ENCODE assay signal across 14 cellular contexts in the genomic region with DNA sequence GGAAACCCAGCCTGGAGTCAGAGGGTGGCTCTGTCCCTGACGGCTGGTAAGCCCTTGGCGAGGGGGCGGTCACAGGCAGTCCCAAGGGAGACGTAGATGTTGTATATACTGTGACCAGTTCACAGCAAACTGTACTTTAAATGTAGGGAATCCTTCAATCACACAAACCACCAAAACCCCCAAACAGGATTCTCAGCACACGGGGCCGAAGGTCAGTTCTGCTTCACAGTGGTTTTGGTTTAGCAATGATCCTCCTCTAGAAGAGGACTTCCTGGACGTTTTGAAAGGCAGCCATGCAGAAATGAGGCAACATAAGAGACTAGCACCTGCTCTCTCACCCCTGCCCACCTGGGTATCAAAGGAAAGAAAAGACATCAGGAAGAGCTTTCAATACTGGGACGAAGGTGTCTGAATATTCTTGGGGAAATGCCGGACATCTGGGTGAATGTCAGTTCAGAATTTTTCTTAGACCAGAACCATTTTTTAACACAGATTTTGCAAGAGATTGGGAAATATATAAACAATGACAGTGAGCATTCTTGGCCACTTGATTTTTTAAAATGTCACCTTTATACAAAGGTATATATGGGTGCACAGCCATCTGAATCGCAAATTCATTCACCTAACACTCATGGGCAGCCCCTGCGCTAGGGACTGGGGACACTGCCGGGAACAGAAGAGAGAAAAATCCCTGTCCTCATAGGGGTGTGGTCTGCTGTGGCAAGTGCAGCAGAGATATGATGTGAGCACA.
DNase-seq lines count a peak whose midpoint lies in the region; ATAC-seq and TF ChIP-seq lines count a peak whose summit lies in the region.
"Had no signal": no experiment of that assay in that cellular context is flagged by ENCODE, and none has a peak within 500 bp of the region (broad histone marks: within the 10 kb centered on the region; RNA-seq: fewer than 3 reads in every experiment).

No MANE protein-coding gene starts in this region.

- POLR2A ChIA-PET in SK-N-SH (lab: Yijun Ruan, JAX), result no interaction called here

- H3K27ac ChIP-seq in BLaER1 (no peak overlapping the region), brain microvascular endothelial cell (no peak overlapping the region), SK-N-SH (ENCODE audit: low read depth in 2 of 2, low read length in 1 of 2) (no peak overlapping the region), Karpas-422 (ENCODE audit: low read length) (no peak overlapping the region)

- H3K9me2 ChIP-seq in SK-N-SH (no peaks in the 10 kb centered on the region), Karpas-422 (replicated peaks; ENCODE audit: insufficient read depth, low read length) (no peaks in the 10 kb centered on the region)

- peaks cover 3% of the 10 kb centered on the region for H3F3A ChIP-seq in SK-N-SH (replicated peaks; ENCODE audit: insufficient read depth)

- DNase-seq in NCI-H345 treated with DMSO at 0.1 percent for 48 hours (lab: John Stamatoyannopoulos, UW; ENCODE audit: unreplicated experiment) (peak; percentile 3), left lobe of liver (ENCODE audit: low spot score) (peak; percentile 69), NCI-H2196 (lab: John Stamatoyannopoulos, UW; ENCODE audit: unreplicated experiment) (no peak), brain microvascular endothelial cell (no peak), SK-N-SH (no peak), Karpas-422 (no peak)
- DNase-seq: activated naive CD4-positive, alpha-beta T cell treated with anti-CD3 and anti-CD28 coated beads for 36 hours; effector CD8-positive, alpha-beta T cell; HFFc6; mesendoderm; NCI-H2081 treated with DMSO at 0.1 percent for 48 hours had no signal

- TF ChIP-seq EP300 in SK-N-SH (IDR thresholded peaks at IDR 0.05; ENCODE audit: borderline replicate concordance in 1 of 2, low read depth in 1 of 2, low read length in 1 of 2), result no peak

- H3K27me3 ChIP-seq in BLaER1 (no peaks in the 10 kb centered on the region), brain microvascular endothelial cell (replicated peaks) (no peaks in the 10 kb centered on the region), SK-N-SH (ENCODE audit: insufficient read depth) (no peaks in the 10 kb centered on the region), Karpas-422 (ENCODE audit: low read length) (no peaks in the 10 kb centered on the region)

- in situ Hi-C loops in brain microvascular endothelial cell (cut with HindIII; ENCODE audit: low pct_ligation_motif_present, low sequenced_read_pairs), result no loop called here

- H3K4me2 ChIP-seq in BLaER1 (peak overlapping the region; percentile 64), SK-N-SH (no peak overlapping the region), Karpas-422 (ENCODE audit: low read depth, low read length, poor library complexity, severe bottlenecking) (no peak overlapping the region)

- H3K4me3 ChIP-seq in BLaER1 (no peak overlapping the region), brain microvascular endothelial cell (ENCODE audit: low read depth, low read length) (no peak overlapping the region), SK-N-SH (ENCODE audit: low read depth in 2 of 2, low read length in 1 of 2) (no peak overlapping the region; a peak in 1 of 4 replicates), Karpas-422 (ENCODE audit: low read length) (no peak overlapping the region)

- H4K20me1 ChIP-seq in BLaER1 (no peaks in the 10 kb centered on the region), SK-N-SH (ENCODE audit: insufficient read depth) (no peaks in the 10 kb centered on the region), Karpas-422 (ENCODE audit: insufficient read depth, low read depth, low read length) (no peaks in the 10 kb centered on the region)

- H3K36me3 ChIP-seq in BLaER1, result no peaks in the 10 kb centered on the region
- H3K36me3 ChIP-seq in brain microvascular endothelial cell (replicated peaks), result peaks cover 3% of the 10 kb centered on the region
- no peaks in the 10 kb centered on the region for H3K36me3 ChIP-seq in SK-N-SH (replicated peaks in 1 of 2; ENCODE audit: control insufficient read depth in 1 of 2, insufficient read depth in 2 of 2, low read length in 1 of 2)
- H3K36me3 ChIP-seq in Karpas-422 (ENCODE audit: insufficient read depth, low read length), result no peaks in the 10 kb centered on the region

- H3K79me2 ChIP-seq in SK-N-SH (ENCODE audit: insufficient read depth) (no peaks in the 10 kb centered on the region), Karpas-422 (ENCODE audit: low read length) (no peaks in the 10 kb centered on the region)

- ATAC-seq in GM19025 (IDR thresholded peaks at IDR 0.05; ENCODE audit: low read depth, unreplicated experiment), result peak; percentile 66
- peak; percentile 87 for ATAC-seq in left lobe of liver
- ATAC-seq: stimulated activated effector memory CD8-positive, alpha-beta T cell treated with anti-CD3 and anti-CD28 coated beads, Interleukin-12 subunit alpha, Interleukin-12 subunit beta, amount 100 ng/mL, for 72 hours had no signal

- WGBS in SK-N-SH (ENCODE audit: low lambda C conversion rate), result 82% methylated on average over 12 of the region's 12 CpGs

- H3K9me3 ChIP-seq in BLaER1 (peaks cover 16% of the 10 kb centered on the region; the same call in 1 of the 2 replicates), SK-N-SH (no peaks in the 10 kb centered on the region), Karpas-422 (ENCODE audit: low read length) (no peaks in the 10 kb centered on the region)

- TF ChIP-seq CTCF in brain microvascular endothelial cell (IDR thresholded peaks at IDR 0.05; ENCODE audit: low read depth, low read length, missing control alignments) (no peak), SK-N-SH (IDR thresholded peaks at IDR 0.05) (no peak)

- H2AFZ ChIP-seq in SK-N-SH (ENCODE audit: low read depth) (no peak overlapping the region), Karpas-422 (ENCODE audit: low read length) (no peak overlapping the region)

- CTCF ChIA-PET in SK-N-SH (lab: Yijun Ruan, JAX), result interaction anchor here (0.8 kb wide), 1 partner anchor 140 kb away, joined by 3 read pairs; no protein-coding TSS in a partner anchor

- no peak overlapping the region for H3K9ac ChIP-seq in BLaER1
- no peak overlapping the region for H3K9ac ChIP-seq in SK-N-SH
- no peak overlapping the region for H3K9ac ChIP-seq in Karpas-422 (ENCODE audit: low read length)

- peaks cover 50% of the 10 kb centered on the region for H3K4me1 ChIP-seq in BLaER1
- no peaks in the 10 kb centered on the region for H3K4me1 ChIP-seq in SK-N-SH (ENCODE audit: control insufficient read depth in 1 of 2, insufficient read depth in 2 of 2, low read depth in 1 of 2, low read length in 1 of 2)
- no peaks in the 10 kb centered on the region for H3K4me1 ChIP-seq in Karpas-422 (ENCODE audit: low read length)

- TF ChIP-seq RAD21 in SK-N-SH (IDR thresholded peaks at IDR 0.05; ENCODE audit: low read length), result no peak

TF ChIP-seq in SK-N-SH, 30 proteins besides CTCF, POLR2A, EP300 and RAD21:
- TF ChIP-seq, protein P1, sequence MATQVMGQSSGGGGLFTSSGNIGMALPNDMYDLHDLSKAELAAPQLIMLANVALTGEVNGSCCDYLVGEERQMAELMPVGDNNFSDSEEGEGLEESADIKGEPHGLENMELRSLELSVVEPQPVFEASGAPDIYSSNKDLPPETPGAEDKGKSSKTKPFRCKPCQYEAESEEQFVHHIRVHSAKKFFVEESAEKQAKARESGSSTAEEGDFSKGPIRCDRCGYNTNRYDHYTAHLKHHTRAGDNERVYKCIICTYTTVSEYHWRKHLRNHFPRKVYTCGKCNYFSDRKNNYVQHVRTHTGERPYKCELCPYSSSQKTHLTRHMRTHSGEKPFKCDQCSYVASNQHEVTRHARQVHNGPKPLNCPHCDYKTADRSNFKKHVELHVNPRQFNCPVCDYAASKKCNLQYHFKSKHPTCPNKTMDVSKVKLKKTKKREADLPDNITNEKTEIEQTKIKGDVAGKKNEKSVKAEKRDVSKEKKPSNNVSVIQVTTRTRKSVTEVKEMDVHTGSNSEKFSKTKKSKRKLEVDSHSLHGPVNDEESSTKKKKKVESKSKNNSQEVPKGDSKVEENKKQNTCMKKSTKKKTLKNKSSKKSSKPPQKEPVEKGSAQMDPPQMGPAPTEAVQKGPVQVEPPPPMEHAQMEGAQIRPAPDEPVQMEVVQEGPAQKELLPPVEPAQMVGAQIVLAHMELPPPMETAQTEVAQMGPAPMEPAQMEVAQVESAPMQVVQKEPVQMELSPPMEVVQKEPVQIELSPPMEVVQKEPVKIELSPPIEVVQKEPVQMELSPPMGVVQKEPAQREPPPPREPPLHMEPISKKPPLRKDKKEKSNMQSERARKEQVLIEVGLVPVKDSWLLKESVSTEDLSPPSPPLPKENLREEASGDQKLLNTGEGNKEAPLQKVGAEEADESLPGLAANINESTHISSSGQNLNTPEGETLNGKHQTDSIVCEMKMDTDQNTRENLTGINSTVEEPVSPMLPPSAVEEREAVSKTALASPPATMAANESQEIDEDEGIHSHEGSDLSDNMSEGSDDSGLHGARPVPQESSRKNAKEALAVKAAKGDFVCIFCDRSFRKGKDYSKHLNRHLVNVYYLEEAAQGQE (IDR thresholded peaks at IDR 0.05; ENCODE audit: low read depth, low read length), result no peak
- no peak for TF ChIP-seq YY1 (IDR thresholded peaks at IDR 0.05; ENCODE audit: low read depth)
- no peak for TF ChIP-seq SMC3 (IDR thresholded peaks at IDR 0.05; ENCODE audit: low read depth, low read length)
- no peak for TF ChIP-seq RXRA (IDR thresholded peaks at IDR 0.05; ENCODE audit: borderline replicate concordance, low read depth)

Comparison
In these comparisons a context has a peak if more than half of its experiments do, and no peak if none do; other contexts are left out.
1. DNase-seq: peak in NCI-H345 treated with DMSO at 0.1 percent for 48 hours (single experiment) and left lobe of liver (single experiment); none in NCI-H2196 (single experiment), brain microvascular endothelial cell (single experiment), SK-N-SH (single experiment) and Karpas-422 (single experiment).